Comparison of ENCODE assay signal across 8 cellular contexts in genomic region chr20:48523191-48523757, GRCh38.
A peak's percentile ranks its signal among the peaks of the same experiment; 100 is the strongest.
DNase-seq lines count a peak whose midpoint lies in the region; ATAC-seq, FAIRE-seq and TF ChIP-seq lines count a peak whose summit lies in the region.

No MANE protein-coding gene starts in this region.

- H3K23ac ChIP-seq in mesenchymal stem cell (ENCODE audit: low read length in 2 of 2): no peak overlapping the region

- H3K4ac ChIP-seq in mesenchymal stem cell (ENCODE audit: low read depth in 1 of 2, low read length in 2 of 2): no peak overlapping the region

- H4K8ac ChIP-seq in mesenchymal stem cell (ENCODE audit: low read length): no peak overlapping the region

- TF ChIP-seq CTCF in GM10248 (IDR thresholded peaks at IDR 0.05; ENCODE audit: control extremely low read depth, extremely low read depth, low read depth, missing control alignments) (no peak), bronchial epithelial cell (IDR thresholded peaks at IDR 0.05; ENCODE audit: insufficient read depth, low read length, severe bottlenecking) (no peak), omental fat pad (IDR thresholded peaks at IDR 0.05) (no peak)

- no peak overlapping the region for H4K91ac ChIP-seq in mesenchymal stem cell (ENCODE audit: low read length)

- H3K27ac ChIP-seq in mesenchymal stem cell (ENCODE audit: low read length, poor library complexity, severe bottlenecking): no peak overlapping the region

- no peak overlapping the region for H3K9ac ChIP-seq in mesenchymal stem cell (ENCODE audit: low read length)

- H3K4me3 ChIP-seq in bronchial epithelial cell (ENCODE audit: low read depth, low read length) (no peak overlapping the region), mesenchymal stem cell (ENCODE audit: insufficient read depth in 1 of 2, low read depth in 1 of 2, low read length in 2 of 2) (no peak overlapping the region)

- WGBS in mesenchymal stem cell: 68% methylated on average over 3 of the region's 3 CpGs

- no peaks in the 10 kb centered on the region for H3K27me3 ChIP-seq in bronchial epithelial cell (ENCODE audit: control insufficient read depth, insufficient read depth, low read length)
- H3K27me3 ChIP-seq in mesenchymal stem cell (ENCODE audit: control insufficient read depth in 1 of 2, insufficient read depth in 1 of 2, low read length in 2 of 2): peaks cover 0 to 21% of the 10 kb centered on the region in 2 experiments

- CTCF ChIA-PET in GM10248 (lab: Yijun Ruan, JAX): interaction anchor here (2.1 kb wide), 1 partner anchor 97 kb away, joined by 6 read pairs; no protein-coding TSS in a partner anchor

- H2BK15ac ChIP-seq in mesenchymal stem cell (ENCODE audit: low read depth, poor library complexity, severe bottlenecking): no peak overlapping the region

- no peaks in the 10 kb centered on the region for H3K9me3 ChIP-seq in mesenchymal stem cell (ENCODE audit: control insufficient read depth, low read length)

- no peak overlapping the region for H3K18ac ChIP-seq in mesenchymal stem cell (ENCODE audit: low read depth in 1 of 2, low read length in 2 of 2)

- DNase-seq in GM10248 (ENCODE audit: extremely low spot score): peak; percentile 60
- DNase-seq in LoVo (ENCODE audit: low spot score): peak; percentile 27
- DNase-seq in bronchial epithelial cell (ENCODE audit: low read depth): peak; percentile 33
- peak; percentile 37 for DNase-seq in mesenchymal stem cell
- DNase-seq in omental fat pad (ENCODE audit: low spot score): no peak
- DNase-seq in DMS114 treated with DMSO at 0.1 percent for 48 hours (lab: John Stamatoyannopoulos, UW; ENCODE audit: unreplicated experiment): no peak

- no peak overlapping the region for H2AK5ac ChIP-seq in mesenchymal stem cell (ENCODE audit: low read length, severe bottlenecking)

- POLR2A ChIA-PET in GM10248 (lab: Yijun Ruan, JAX): no interaction called here

- H3K4me1 ChIP-seq in mesenchymal stem cell (ENCODE audit: control insufficient read depth, insufficient read depth, low read depth, low read length): no peaks in the 10 kb centered on the region

- ATAC-seq in GM18519 (IDR thresholded peaks at IDR 0.05; ENCODE audit: low FRiP score, unreplicated experiment) (no peak), GM21576 (IDR thresholded peaks at IDR 0.05; ENCODE audit: unreplicated experiment) (no peak), omental fat pad (ENCODE audit: low FRiP score) (no peak)

- no peak overlapping the region for H2AFZ ChIP-seq in mesenchymal stem cell (ENCODE audit: low read depth, low read length)

- no peak overlapping the region for H3K4me2 ChIP-seq in mesenchymal stem cell (ENCODE audit: low read length, poor library complexity, severe bottlenecking)

- no peaks in the 10 kb centered on the region for H3K36me3 ChIP-seq in bronchial epithelial cell (ENCODE audit: control insufficient read depth, insufficient read depth, low read length)
- H3K36me3 ChIP-seq in mesenchymal stem cell (ENCODE audit: control insufficient read depth in 1 of 2, insufficient read depth in 2 of 2, low read depth in 1 of 2, low read length in 2 of 2): no peaks in the 10 kb centered on the region

- peak; percentile 70 for FAIRE-seq in bronchial epithelial cell (lab: Jason Lieb, UNC)

- no peak overlapping the region for H2BK12ac ChIP-seq in mesenchymal stem cell (ENCODE audit: low read length in 2 of 2)

- H2BK5ac ChIP-seq in mesenchymal stem cell (ENCODE audit: low read depth, low read length, poor library complexity, severe bottlenecking): no peak overlapping the region

- no peaks in the 10 kb centered on the region for H3K79me1 ChIP-seq in mesenchymal stem cell (replicated peaks; ENCODE audit: low read length, poor library complexity, severe bottlenecking)

- no peak overlapping the region for H3K14ac ChIP-seq in mesenchymal stem cell (ENCODE audit: low read length in 2 of 2)

- H2BK120ac ChIP-seq in mesenchymal stem cell (ENCODE audit: low read depth, low read length): no peak overlapping the region

Comparison
In these comparisons a context has a peak if more than half of its experiments do, and no peak if none do; other contexts are left out.
1. DNase-seq: peak in GM10248 (single experiment), LoVo (single experiment), bronchial epithelial cell (single experiment) and mesenchymal stem cell (single experiment); none in omental fat pad (single experiment) and DMS114 treated with DMSO at 0.1 percent for 48 hours (single experiment).